10 cellular contexts compared by ENCODE assay signal in genomic region chr6:165376100-165376499, GRCh38.
"Had no signal": no experiment of that assay in that cellular context is flagged by ENCODE, and none has a peak within 500 bp of the region (broad histone marks: within the 10 kb centered on the region; RNA-seq: fewer than 3 reads in every experiment).

No MANE protein-coding gene starts in this region.

- FAIRE-seq: K562 had no signal

- H3K27ac ChIP-seq: GM23248, HL-60 had no signal

- H3K36me3 ChIP-seq: HAP-1 had no signal

- DNase-seq: GM23248, GOT3, H7, HFFc6, IMR-90, KG1 had no signal

- H3K9me3 ChIP-seq: HAP-1 had no signal

- H3K4me3 ChIP-seq: GM23248, HAP-1, K562 had no signal

- ATAC-seq: HCT116, K562 had no signal

- H3K4me1 ChIP-seq: HAP-1 had no signal
